ENCODE assay signal across 1 cellular context in genomic region chr3:48663489-48664312, GRCh38.
TF ChIP-seq lines count a peak whose summit lies in the region.

No MANE protein-coding gene starts in this region.

TF ChIP-seq in HepG2, 621 proteins besides CTCF, POLR2A, EP300 and RAD21 (continued from another document and continues in another):
- TF ChIP-seq HOMEZ (CRISPR knock-in tag; IDR thresholded peaks at IDR 0.05; ENCODE audit: low read depth) (no peak; the same call in 1 of the 2 replicates), ISL2 (CRISPR knock-in tag; IDR thresholded peaks at IDR 0.05) (no peak; the same call in 1 of the 2 replicates), ZBTB46 (CRISPR knock-in tag; IDR thresholded peaks at IDR 0.05; ENCODE audit: borderline replicate concordance) (no peak), SRY (CRISPR knock-in tag; IDR thresholded peaks at IDR 0.05) (no peak; the same call in 1 of the 2 replicates), IRF2 (CRISPR knock-in tag; IDR thresholded peaks at IDR 0.05) (no peak; the same call in none of the 2 replicates), ZNF761 (CRISPR knock-in tag; conservative IDR thresholded peaks at IDR 0.05) (no peak), ZNF567 (CRISPR knock-in tag; IDR thresholded peaks at IDR 0.05; ENCODE audit: borderline replicate concordance) (peak; percentile 74; the same call in 1 of the 2 replicates), CCAR2 (optimal IDR thresholded peaks at IDR 0.05; ENCODE audit: low read depth, low read length) (no peak), SETDB1 (CRISPR knock-in tag; IDR thresholded peaks at IDR 0.05; ENCODE audit: borderline replicate concordance) (no peak), ZNF775 (CRISPR knock-in tag; IDR thresholded peaks at IDR 0.05; ENCODE audit: borderline replicate concordance) (no peak), PRDM10 (CRISPR knock-in tag; IDR thresholded peaks at IDR 0.05; ENCODE audit: low read depth) (peak; percentile 96), THAP8 (CRISPR knock-in tag; IDR thresholded peaks at IDR 0.05; ENCODE audit: borderline replicate concordance) (no peak), HOXA3 (CRISPR knock-in tag; IDR thresholded peaks at IDR 0.05) (peak; percentile 96), NFIB (CRISPR knock-in tag; IDR thresholded peaks at IDR 0.05; ENCODE audit: borderline replicate concordance) (no peak), ZSCAN21 (CRISPR knock-in tag; IDR thresholded peaks at IDR 0.05; ENCODE audit: borderline replicate concordance) (no peak), NFE2L1 (CRISPR knock-in tag; IDR thresholded peaks at IDR 0.05; ENCODE audit: borderline replicate concordance) (no peak), CBX5 (CRISPR knock-in tag; IDR thresholded peaks at IDR 0.05; ENCODE audit: borderline replicate concordance) (peak; percentile 56; the same call in 1 of the 2 replicates), ZNF276 (CRISPR knock-in tag; IDR thresholded peaks at IDR 0.05; ENCODE audit: low read depth) (no peak), ZNF674 (CRISPR knock-in tag; IDR thresholded peaks at IDR 0.05; ENCODE audit: low read depth) (no peak), ZNF343 (CRISPR knock-in tag; IDR thresholded peaks at IDR 0.05) (no peak), MTA3 (CRISPR knock-in tag; IDR thresholded peaks at IDR 0.05) (no peak), ZBTB44 (CRISPR knock-in tag; IDR thresholded peaks at IDR 0.05) (no peak), ZNF326 (CRISPR knock-in tag; IDR thresholded peaks at IDR 0.05; ENCODE audit: borderline replicate concordance) (no peak), ATF5 (CRISPR knock-in tag; IDR thresholded peaks at IDR 0.05; ENCODE audit: low read depth) (no peak), TCF12 (IDR thresholded peaks at IDR 0.05) (no peak), TCF12 (CRISPR knock-in tag; IDR thresholded peaks at IDR 0.05) (no peak), POLR2AphosphoS2 (IDR thresholded peaks at IDR 0.05; ENCODE audit: low read depth, low read length) (no peak; the same call in 1 of the 2 replicates), MIXL1 (CRISPR knock-in tag; IDR thresholded peaks at IDR 0.05) (no peak), ZNF678 (CRISPR knock-in tag; IDR thresholded peaks at IDR 0.05) (peak; percentile 67; the same call in 1 of the 2 replicates), SP140L (CRISPR knock-in tag; IDR thresholded peaks at IDR 0.05; ENCODE audit: borderline replicate concordance) (no peak), KDM1A (CRISPR knock-in tag; IDR thresholded peaks at IDR 0.05) (no peak), MEIS2 (CRISPR knock-in tag; IDR thresholded peaks at IDR 0.05) (peak; percentile 57; the same call in 1 of the 2 replicates), SMAD1 (CRISPR knock-in tag; IDR thresholded peaks at IDR 0.05; ENCODE audit: borderline replicate concordance, low read depth) (no peak; the same call in 1 of the 2 replicates), NFATC3 (CRISPR knock-in tag; IDR thresholded peaks at IDR 0.05) (peak; percentile 24; the same call in 1 of the 2 replicates), ZBTB34 (CRISPR knock-in tag; IDR thresholded peaks at IDR 0.05) (peak; percentile 74; the same call in 1 of the 2 replicates), ZNF513 (CRISPR knock-in tag; conservative IDR thresholded peaks at IDR 0.05) (no peak), ZNF296 (CRISPR knock-in tag; conservative IDR thresholded peaks at IDR 0.05) (no peak), ARHGAP35 (CRISPR knock-in tag; IDR thresholded peaks at IDR 0.05; ENCODE audit: borderline replicate concordance) (0 out of 2 replicates have a peak, but pooled peaks have one; percentile 36), GABPB1 (CRISPR knock-in tag; IDR thresholded peaks at IDR 0.05) (peak; percentile 83), IRX3 (CRISPR knock-in tag; IDR thresholded peaks at IDR 0.05; ENCODE audit: borderline replicate concordance, low read depth) (0 out of 2 replicates have a peak, but pooled peaks have one; percentile 47), ZKSCAN5 (CRISPR knock-in tag; IDR thresholded peaks at IDR 0.05) (no peak), FUBP1 (CRISPR knock-in tag; IDR thresholded peaks at IDR 0.05; ENCODE audit: borderline replicate concordance) (no peak), ZNF549 (CRISPR knock-in tag; IDR thresholded peaks at IDR 0.05) (no peak), EEA1 (CRISPR knock-in tag; IDR thresholded peaks at IDR 0.05; ENCODE audit: borderline replicate concordance) (no peak; the same call in 1 of the 2 replicates), PLRG1 (conservative IDR thresholded peaks at IDR 0.05) (no peak), ZNF3 (CRISPR knock-in tag; IDR thresholded peaks at IDR 0.05) (no peak), ZSCAN22 (CRISPR knock-in tag; IDR thresholded peaks at IDR 0.05) (no peak), NFYC (CRISPR knock-in tag; IDR thresholded peaks at IDR 0.05) (peak; percentile 80), SMYD3 (CRISPR knock-in tag; IDR thresholded peaks at IDR 0.05) (no peak), ZNF468 (CRISPR knock-in tag; IDR thresholded peaks at IDR 0.05) (no peak), JARID2 (CRISPR knock-in tag; IDR thresholded peaks at IDR 0.05; ENCODE audit: insufficient replicate concordance) (no peak), YY1 (IDR thresholded peaks at IDR 0.05; ENCODE audit: insufficient read depth, insufficient replicate concordance, low read depth, low read length) (peak; percentile 54)
